Comparison of ENCODE assay signal across 28 cellular contexts in the genomic region with DNA sequence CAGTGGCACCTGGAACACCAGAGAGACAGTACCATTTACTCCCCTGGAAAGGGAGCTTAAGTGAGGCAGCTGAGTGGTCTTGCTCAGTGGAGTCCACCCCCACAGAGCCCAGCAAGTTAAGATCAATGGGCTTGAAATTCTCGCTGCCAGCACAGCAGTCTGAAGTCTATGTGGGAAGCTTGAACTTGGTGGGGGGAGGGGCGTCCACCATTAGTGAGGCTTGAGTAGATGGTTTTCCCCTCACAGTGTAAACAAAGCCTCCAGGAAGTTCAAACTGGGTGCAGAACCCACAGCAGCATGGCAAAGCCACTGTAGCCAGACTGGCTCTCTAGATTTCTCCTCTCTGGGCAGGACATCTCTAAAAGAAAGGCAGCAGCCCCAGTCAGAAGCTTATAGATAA. TPM values are rescaled to one million over a fixed set of nuclear protein-coding genes. Genes with fewer than 3 reads are reported as not detected.
DNase-seq lines count a peak whose midpoint lies in the region; ATAC-seq and TF ChIP-seq lines count a peak whose summit lies in the region.
"Had no signal": no experiment of that assay in that cellular context is flagged by ENCODE, and none has a peak within 500 bp of the region (broad histone marks: within the 10 kb centered on the region; RNA-seq: fewer than 3 reads in every experiment).

No MANE protein-coding gene starts in this region.

- H3K36me3 ChIP-seq in left lung = no peaks in the 10 kb centered on the region
- H3K36me3 ChIP-seq: brain microvascular endothelial cell, esophagus muscularis mucosa, MG63, ovary, right atrium auricular region, thoracic aorta had no signal

- no peak overlapping the region for H3K27ac ChIP-seq in left lung
- H3K27ac ChIP-seq: brain microvascular endothelial cell, esophagus muscularis mucosa, ovary, right atrium auricular region, thoracic aorta had no signal

- no peaks in the 10 kb centered on the region for H3K4me1 ChIP-seq in left lung
- H3K4me1 ChIP-seq: esophagus muscularis mucosa, right atrium auricular region had no signal

- H3K27me3 Mint-ChIP-seq in stimulated activated memory B cell treated with anti-CD40 and anti-IgM and Interleukin-4, amounts not matched to agents 10 μg/mL and 1 μg/mL and 100 μg/mL, for 72 hours = peaks cover 80% of the 10 kb centered on the region

- intact Hi-C loops in left lung (cut with DNase I) = no loop called here

- no peak overlapping the region for H3K4me3 Mint-ChIP-seq in stimulated activated memory B cell treated with anti-CD40 and anti-IgM and Interleukin-4, amounts not matched to agents 10 μg/mL and 1 μg/mL and 100 μg/mL, for 72 hours
- H3K4me3 Mint-ChIP-seq: activated CD4-positive, alpha-beta memory T cell treated with anti-CD3 and anti-CD28 coated beads for 36 hours; mesothelial cell of epicardium; nephron progenitor cell had no signal

- peaks cover 0 to 4% of the 10 kb centered on the region in 2 donors for H3K9me3 ChIP-seq in left lung
- H3K9me3 ChIP-seq: MG63, ovary, thoracic aorta had no signal

- ATAC-seq in left lung (peak; percentile 65), HG02610 (IDR thresholded peaks at IDR 0.05; ENCODE audit: unreplicated experiment) (no peak)
- no peak for ATAC-seq in stimulated activated memory B cell treated with anti-CD40 and anti-IgM and Interleukin-4, amounts not matched to agents 10 μg/mL and 1 μg/mL and 100 μg/mL, for 72 hours
- ATAC-seq: HCT116, K562, PC-3 had no signal

- H3K27me3 ChIP-seq in left lung = peaks cover 0 to 78% of the 10 kb centered on the region in 2 donors
- H3K27me3 ChIP-seq: brain microvascular endothelial cell, ovary, right atrium auricular region had no signal

- peak; percentile 62 for DNase-seq in NK-92 treated with Interleukin-12 subunit alpha and Interleukin-12 subunit beta, amount 100 ng/mL, for 24 hours (lab: John Stamatoyannopoulos, UW)
- DNase-seq in NK-92 (lab: John Stamatoyannopoulos, UW; ENCODE audit: unreplicated experiment) (no peak), GM12865 (ENCODE audit: low read depth) (peak; percentile 52), UCSD-AML1 (lab: John Stamatoyannopoulos, UW; ENCODE audit: unreplicated experiment) (peak; percentile 28), left lung (no peak), NCI-H128 (lab: John Stamatoyannopoulos, UW; ENCODE audit: unreplicated experiment) (no peak)
- DNase-seq: ACHN; activated gamma-delta T cell; brain microvascular endothelial cell; effector CD4-positive, alpha-beta T cell; islet precursor cell; MG63; NCI-H82; nephron progenitor cell; ovary; PC-3; Right ventricle myocardium superior had no signal

- H3K27ac Mint-ChIP-seq in stimulated activated memory B cell treated with anti-CD40 and anti-IgM and Interleukin-4, amounts not matched to agents 10 μg/mL and 1 μg/mL and 100 μg/mL, for 72 hours = no peak overlapping the region
- H3K27ac Mint-ChIP-seq: activated CD4-positive, alpha-beta memory T cell treated with anti-CD3 and anti-CD28 coated beads for 36 hours; mesothelial cell of epicardium; nephron progenitor cell had no signal

- H3K4me3 ChIP-seq in GM12865 (ENCODE audit: low read depth, low read length) = no peak overlapping the region
- no peak overlapping the region for H3K4me3 ChIP-seq in left lung
- H3K4me3 ChIP-seq: esophagus muscularis mucosa, K562, MG63, ovary, right atrium auricular region, thoracic aorta had no signal

- H3K4me1 Mint-ChIP-seq in stimulated activated memory B cell treated with anti-CD40 and anti-IgM and Interleukin-4, amounts not matched to agents 10 μg/mL and 1 μg/mL and 100 μg/mL, for 72 hours = no peaks in the 10 kb centered on the region
- H3K4me1 Mint-ChIP-seq: mesothelial cell of epicardium, nephron progenitor cell had no signal

- peaks cover 9% of the 10 kb centered on the region for H3K36me3 Mint-ChIP-seq in stimulated activated memory B cell treated with anti-CD40 and anti-IgM and Interleukin-4, amounts not matched to agents 10 μg/mL and 1 μg/mL and 100 μg/mL, for 72 hours
- H3K36me3 Mint-ChIP-seq: mesothelial cell of epicardium had no signal

- TF ChIP-seq CTCF in GM12865 (IDR thresholded peaks at IDR 0.05; ENCODE audit: insufficient read depth, low read depth, low read length, missing control alignments) (no peak), left lung (IDR thresholded peaks at IDR 0.05) (no peak)

- peaks cover 3% of the 10 kb centered on the region for H3K9me3 Mint-ChIP-seq in stimulated activated memory B cell treated with anti-CD40 and anti-IgM and Interleukin-4, amounts not matched to agents 10 μg/mL and 1 μg/mL and 100 μg/mL, for 72 hours

RNA-seq across cellular contexts. Expression of a gene that starts 30.3 kb away (rescaled TPM):
- 10 to 100 TPM in 1 of 2 donors, 1 to 10 TPM in 1; 2.7 to 13.7 TPM for total RNA-seq in left lung
- total RNA-seq: activated CD4-positive, alpha-beta memory T cell treated with anti-CD3 and anti-CD28 coated beads for 36 hours; HT-29; K562; mesothelial cell of epicardium; PC-3 had no signal

RNA-seq across cellular contexts. Expression of a gene that starts 30.9 kb away (rescaled TPM):
- total RNA-seq in left lung = under 1 TPM; 0.18 to 0.44 TPM
- total RNA-seq: activated CD4-positive, alpha-beta memory T cell treated with anti-CD3 and anti-CD28 coated beads for 36 hours; K562; liver; mesothelial cell of epicardium; PC-3; right atrium auricular region; Right ventricle myocardium superior; thoracic aorta had no signal

RNA-seq across cellular contexts. Expression of a gene that starts 51.3 kb away (rescaled TPM):
- 10 to 100 TPM; 21.2 to 31.1 TPM for total RNA-seq in left lung
- total RNA-seq: activated CD4-positive, alpha-beta memory T cell treated with anti-CD3 and anti-CD28 coated beads for 36 hours; liver; mesothelial cell of epicardium; right atrium auricular region; Right ventricle myocardium superior; thoracic aorta had no signal

Comparison
In these comparisons a context has a peak if more than half of its experiments do, and no peak if none do; other contexts are left out.
1. DNase-seq: peak in NK-92 treated with Interleukin-12 subunit alpha and Interleukin-12 subunit beta, amount 100 ng/mL, for 24 hours (single experiment), GM12865 (single experiment) and UCSD-AML1 (single experiment); none in NK-92 (single experiment), left lung (0 of 2) and NCI-H128 (single experiment).